Comparison of ENCODE assay signal across 1 cellular context in genomic region chr10:80264081-80265056, GRCh38.
A peak's percentile ranks its signal among the peaks of the same experiment; 100 is the strongest.
TF ChIP-seq lines count a peak whose summit lies in the region.

No MANE protein-coding gene starts in this region.

TF ChIP-seq in HepG2, 621 proteins besides CTCF, POLR2A, EP300 and RAD21 (continues in another document):
- TF ChIP-seq MTF1 (CRISPR knock-in tag; IDR thresholded peaks at IDR 0.05) = no peak
- TF ChIP-seq CSRNP2 (CRISPR knock-in tag; conservative IDR thresholded peaks at IDR 0.05; ENCODE audit: low read depth) = no peak
- no peak for TF ChIP-seq ZNF296 (CRISPR knock-in tag; conservative IDR thresholded peaks at IDR 0.05)
- no peak for TF ChIP-seq SMYD3 (CRISPR knock-in tag; IDR thresholded peaks at IDR 0.05)
- no peak for TF ChIP-seq ADNP (CRISPR knock-in tag; IDR thresholded peaks at IDR 0.05)
- peak; percentile 79; the same call in 1 of the 2 replicates for TF ChIP-seq ZNF607 (CRISPR knock-in tag; IDR thresholded peaks at IDR 0.05; ENCODE audit: borderline replicate concordance)
- no peak for TF ChIP-seq REXO4 (CRISPR knock-in tag; IDR thresholded peaks at IDR 0.05; ENCODE audit: borderline replicate concordance)
- TF ChIP-seq E2F2 (CRISPR knock-in tag; IDR thresholded peaks at IDR 0.05; ENCODE audit: borderline replicate concordance) = no peak
- peak; percentile 62 for TF ChIP-seq NR2C2 (CRISPR knock-in tag; IDR thresholded peaks at IDR 0.05; ENCODE audit: borderline replicate concordance)
- TF ChIP-seq FLYWCH1 (CRISPR knock-in tag; IDR thresholded peaks at IDR 0.05) = no peak
- no peak for TF ChIP-seq IRF1 (CRISPR knock-in tag; IDR thresholded peaks at IDR 0.05; ENCODE audit: low read depth)
- 0 out of 2 replicates have a peak, but pooled peaks have one; percentile 30 for TF ChIP-seq EED (CRISPR knock-in tag; IDR thresholded peaks at IDR 0.05)
- TF ChIP-seq MIER2 (CRISPR knock-in tag; IDR thresholded peaks at IDR 0.05) = no peak
- no peak for TF ChIP-seq ZNF784 (CRISPR knock-in tag; IDR thresholded peaks at IDR 0.05; ENCODE audit: borderline replicate concordance)
- peak; percentile 75; the same call in 1 of the 2 replicates for TF ChIP-seq ZNF564 (CRISPR knock-in tag; IDR thresholded peaks at IDR 0.05)
- TF ChIP-seq FOXJ3 (CRISPR knock-in tag; IDR thresholded peaks at IDR 0.05; ENCODE audit: borderline replicate concordance) = no peak
- peak; percentile 91 for TF ChIP-seq MTA1 (CRISPR knock-in tag; IDR thresholded peaks at IDR 0.05; ENCODE audit: borderline replicate concordance)
- TF ChIP-seq ZNF740 (CRISPR knock-in tag; IDR thresholded peaks at IDR 0.05) = no peak
- TF ChIP-seq GTF3A (CRISPR knock-in tag; conservative IDR thresholded peaks at IDR 0.05) = 0 out of 2 replicates have a peak, but pooled peaks have one; percentile 30
- TF ChIP-seq ZKSCAN8 (CRISPR knock-in tag; IDR thresholded peaks at IDR 0.05; ENCODE audit: borderline replicate concordance) = peak; percentile 67
- peak; percentile 63; the same call in 1 of the 2 replicates for TF ChIP-seq GFI1 (CRISPR knock-in tag; IDR thresholded peaks at IDR 0.05; ENCODE audit: borderline replicate concordance)
- no peak for TF ChIP-seq ZNF3 (CRISPR knock-in tag; IDR thresholded peaks at IDR 0.05)
- TF ChIP-seq ZNF362 (CRISPR knock-in tag; IDR thresholded peaks at IDR 0.05; ENCODE audit: borderline replicate concordance) = peak; percentile 63; the same call in 1 of the 2 replicates
- TF ChIP-seq ZNF501 (CRISPR knock-in tag; IDR thresholded peaks at IDR 0.05) = 0 out of 2 replicates have a peak, but pooled peaks have one; percentile 19
- TF ChIP-seq ZIK1 (CRISPR knock-in tag; IDR thresholded peaks at IDR 0.05; ENCODE audit: borderline replicate concordance, low read depth) = peak; percentile 77; the same call in 1 of the 2 replicates
- no peak for TF ChIP-seq TAF15 (IDR thresholded peaks at IDR 0.05; ENCODE audit: low read depth, low read length, poor library complexity, severe bottlenecking)
- TF ChIP-seq ZNF609 (CRISPR knock-in tag; IDR thresholded peaks at IDR 0.05; ENCODE audit: borderline replicate concordance) = peak; percentile 79; the same call in 1 of the 2 replicates
- TF ChIP-seq KDM1A (CRISPR knock-in tag; IDR thresholded peaks at IDR 0.05) = no peak
- 0 out of 2 replicates have a peak, but pooled peaks have one; percentile 47 for TF ChIP-seq ZSCAN31 (CRISPR knock-in tag; IDR thresholded peaks at IDR 0.05; ENCODE audit: low read depth)
- 0 out of 4 replicates have a peak, but pooled peaks of 1 of the 2 experiments have one; percentile 34 for TF ChIP-seq REST (IDR thresholded peaks at IDR 0.05; ENCODE audit: borderline replicate concordance in 1 of 2, low read depth in 1 of 2, low read length in 2 of 2)
- peak; percentile 88 for TF ChIP-seq GATAD2A (CRISPR knock-in tag; IDR thresholded peaks at IDR 0.05)
- TF ChIP-seq KLF9 (CRISPR knock-in tag; IDR thresholded peaks at IDR 0.05; ENCODE audit: low read depth) = no peak
- TF ChIP-seq BATF2 (CRISPR knock-in tag; IDR thresholded peaks at IDR 0.05) = no peak
- peak; percentile 73; the same call in 1 of the 2 replicates for TF ChIP-seq SOX5 (CRISPR knock-in tag; IDR thresholded peaks at IDR 0.05; ENCODE audit: borderline replicate concordance)
- TF ChIP-seq HDAC1 (CRISPR knock-in tag; IDR thresholded peaks at IDR 0.05) = 0 out of 2 replicates have a peak, but pooled peaks have one; percentile 52
- TF ChIP-seq ZNF709 (CRISPR knock-in tag; IDR thresholded peaks at IDR 0.05) = no peak
- TF ChIP-seq CEBPB (IDR thresholded peaks at IDR 0.05; ENCODE audit: borderline replicate concordance, low read depth, low read length) = no peak
- TF ChIP-seq CSRNP1 (CRISPR knock-in tag; IDR thresholded peaks at IDR 0.05) = no peak
- TF ChIP-seq PBX2 (CRISPR knock-in tag; IDR thresholded peaks at IDR 0.05) = no peak
- 0 out of 2 replicates have a peak, but pooled peaks have one; percentile 53 for TF ChIP-seq ZNF761 (CRISPR knock-in tag; conservative IDR thresholded peaks at IDR 0.05)
- no peak for TF ChIP-seq NR1H2 (CRISPR knock-in tag; IDR thresholded peaks at IDR 0.05; ENCODE audit: borderline replicate concordance, low read depth)
- peak; percentile 70; the same call in 1 of the 2 replicates for TF ChIP-seq ZNF556 (CRISPR knock-in tag; IDR thresholded peaks at IDR 0.05; ENCODE audit: borderline replicate concordance)
- TF ChIP-seq ZNF629 (CRISPR knock-in tag; conservative IDR thresholded peaks at IDR 0.05) = no peak
- TF ChIP-seq ZNF83 (CRISPR knock-in tag; IDR thresholded peaks at IDR 0.05; ENCODE audit: borderline replicate concordance) = no peak
- TF ChIP-seq RNF2 (conservative IDR thresholded peaks at IDR 0.05; ENCODE audit: low read depth) = no peak
- no peak for TF ChIP-seq FIP1L1 (IDR thresholded peaks at IDR 0.05; ENCODE audit: borderline replicate concordance, insufficient read depth, low read depth, low read length)
